In genomic region chr19:4454952-4455738, GRCh38 we compare ENCODE assay signal across 8 cellular contexts. TPM values are rescaled to one million over a fixed set of nuclear protein-coding genes. Genes with fewer than 3 reads are reported as not detected.
DNase-seq lines count a peak whose midpoint lies in the region; ATAC-seq and TF ChIP-seq lines count a peak whose summit lies in the region.

No MANE protein-coding gene starts in this region.

- peaks cover 21% of the 10 kb centered on the region for H3K4me1 ChIP-seq in mesodermal cell (ENCODE audit: control insufficient read depth, insufficient read depth, low read length, poor library complexity, severe bottlenecking)

- no peaks in the 10 kb centered on the region for H3K9me3 ChIP-seq in mesodermal cell (ENCODE audit: control insufficient read depth, low read length)

- peak overlapping the region; percentile 69 for H3K27ac ChIP-seq in 22Rv1
- H3K27ac ChIP-seq in coronary artery = peak overlapping the region in 1 of 2 donors; percentile 92
- peak overlapping the region; percentile 29 for H3K27ac ChIP-seq in mesodermal cell (ENCODE audit: low read depth, low read length, severe bottlenecking)

- no peak for ATAC-seq in HG03565 (IDR thresholded peaks at IDR 0.05; ENCODE audit: unreplicated experiment)

- H3K36me3 ChIP-seq in mesodermal cell (ENCODE audit: control insufficient read depth, insufficient read depth, low read length) = peaks cover 34% of the 10 kb centered on the region

- no peak for DNase-seq in HFF-Myc (ENCODE audit: extremely low read depth, low read depth)
- DNase-seq in coronary artery (ENCODE audit: low spot score) = no peak
- no peak for DNase-seq in GM10248 (ENCODE audit: extremely low spot score)
- no peak for DNase-seq in HEK293T (ENCODE audit: extremely low spot score)
- no peak for DNase-seq in stimulated activated CD4-positive, alpha-beta T cell treated with anti-CD3 and anti-CD28 coated beads, Interleukin-4, amount 100 ng/mL, for 24 hours

- POLR2A ChIA-PET in GM10248 (lab: Yijun Ruan, JAX) = interaction anchor here (0.6 kb wide), 1 partner anchor 219 kb away, joined by 3 read pairs; no protein-coding TSS in a partner anchor
- POLR2A ChIA-PET in HEK293T (lab: Yijun Ruan, JAX) = interaction anchor here (1.5 kb wide), 1 partner anchor 16 kb away, joined by 8 read pairs; no protein-coding TSS in a partner anchor

- TF ChIP-seq CTCF in 22Rv1 (IDR thresholded peaks at IDR 0.05) (no peak), HFF-Myc (IDR thresholded peaks at IDR 0.05; ENCODE audit: low read depth, low read length, missing control alignments) (no peak), coronary artery (IDR thresholded peaks at IDR 0.05) (no peak), GM10248 (IDR thresholded peaks at IDR 0.05; ENCODE audit: control extremely low read depth, extremely low read depth, low read depth, missing control alignments) (no peak)

- H3K4me3 ChIP-seq in HFF-Myc (replicated peaks; ENCODE audit: low read depth, low read length) = peak overlapping the region; percentile 81
- peak overlapping the region; percentile 88 for H3K4me3 ChIP-seq in coronary artery
- no peak overlapping the region for H3K4me3 ChIP-seq in mesodermal cell (ENCODE audit: extremely low read depth, insufficient read depth, low read length, poor library complexity, severe bottlenecking)

- WGBS in mesodermal cell (ENCODE audit: insufficient coverage in 2 of 2), 2 experiments = 91% methylated on average over 18 of the region's 24 CpGs

- CTCF ChIA-PET in GM10248 (lab: Yijun Ruan, JAX) (interaction anchor here (1.0 to 1.3 kb wide), 3 partner anchors 16 to 69 kb away, joined by 3 to 4 read pairs (median 3); no protein-coding TSS in a partner anchor), HEK293T (lab: Yijun Ruan, JAX) (interaction anchor here (0.5 kb wide), 1 partner anchor 188 kb away, joined by 3 read pairs; no protein-coding TSS in a partner anchor)

TF ChIP-seq in HEK293T, 16 proteins besides CTCF, POLR2A, EP300 and RAD21:
- TF ChIP-seq ZNF384 (IDR thresholded peaks at IDR 0.05) (no peak), TARDBP (IDR thresholded peaks at IDR 0.05) (no peak), LEF1 (IDR thresholded peaks at IDR 0.05; ENCODE audit: borderline replicate concordance) (no peak)

RNA-seq across cellular contexts. Expression of gene UBXN6, which starts 2.4 kb away (rescaled TPM):
- polyA plus RNA-seq in mesodermal cell (2013, experiment 1 of 2) = 39.8 TPM
- polyA plus RNA-seq in mesodermal cell (2013, experiment 2 of 2) = 34.6 TPM

RNA-seq across cellular contexts. Expression of gene HDGFL2, which starts 17.0 kb away (rescaled TPM):
- 108 TPM for polyA plus RNA-seq in mesodermal cell (2013, experiment 1 of 2)
- polyA plus RNA-seq in mesodermal cell (2013, experiment 2 of 2) = 94.7 TPM

RNA-seq across cellular contexts. Expression of gene CHAF1A, which starts 52.7 kb away (rescaled TPM):
- 23.5 TPM for polyA plus RNA-seq in mesodermal cell (2013, experiment 1 of 2)
- polyA plus RNA-seq in mesodermal cell (2013, experiment 2 of 2) = 22.8 TPM

RNA-seq across cellular contexts. Expression of gene SH3GL1, which starts 54.8 kb away (rescaled TPM):
- 96.1 TPM for polyA plus RNA-seq in mesodermal cell (2013, experiment 1 of 2)
- polyA plus RNA-seq in mesodermal cell (2013, experiment 2 of 2) = 78.6 TPM
